ENCODE assay signal across 35 cellular contexts in the genomic region with DNA sequence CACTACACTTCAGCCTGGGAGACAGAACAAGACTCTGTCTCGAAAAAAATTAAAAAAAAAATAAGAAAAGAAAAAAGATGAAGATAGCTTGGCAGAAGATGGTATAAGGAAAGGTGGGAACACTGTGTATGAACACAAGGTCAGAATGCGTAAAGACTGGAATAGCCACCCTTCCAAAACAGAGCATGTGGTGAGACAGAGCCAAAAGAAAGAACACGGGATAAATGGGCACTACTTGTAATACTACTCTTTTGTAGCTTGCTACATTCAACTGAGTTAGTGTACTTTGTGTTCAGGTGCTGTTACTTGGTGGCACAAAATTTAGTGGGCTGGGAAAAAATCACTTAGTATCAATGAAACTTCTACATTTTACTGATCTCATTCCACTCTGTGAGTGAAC.
"Had no signal": no experiment of that assay in that cellular context is flagged by ENCODE, and none has a peak within 500 bp of the region (broad histone marks: within the 10 kb centered on the region; RNA-seq: fewer than 3 reads in every experiment).

No MANE protein-coding gene starts in this region.

- H3K36me3 ChIP-seq: MG63 had no signal

- H3K9ac ChIP-seq: KMS-11 had no signal

- H3K9me3 ChIP-seq: MG63 had no signal

- H3K27ac ChIP-seq: KMS-11 had no signal

- H3K27me3 ChIP-seq: MG63 had no signal

- DNase-seq: Karpas-422, Kasumi-1, KBM-7, KG1, MG63, MM.1S, MV-4-11, NCI-H1048, NCI-H1092, NCI-H1092 treated with DMSO at 0.1 percent for 48 hours, NCI-H1105, NCI-H1105 treated with DMSO at 0.1 percent for 48 hours, NCI-H1417, NCI-H1417 treated with DMSO at 0.1 percent for 48 hours, NCI-H1436, NCI-H1436 treated with DMSO at 0.1 percent for 48 hours, NCI-H146, NCI-H1694, NCI-H1694 treated with DMSO at 0.1 percent for 48 hours, NCI-H187, NCI-H187 treated with DMSO at 0.1 percent for 48 hours, NCI-H1930, NCI-H2029, NCI-H2029 treated with DMSO at 0.1 percent for 48 hours, NCI-H2081, NCI-H2081 treated with DMSO at 0.1 percent for 48 hours, NCI-H2107, NCI-H2171, NCI-H2171 treated with DMSO at 0.1 percent for 48 hours, NCI-H2227 treated with DMSO at 0.1 percent for 48 hours, NCI-H226, NCI-H345, NCI-H446, NCI-H446 treated with DMSO at 0.1 percent for 48 hours had no signal

- H3K4me2 ChIP-seq: KMS-11 had no signal

- H3K4me3 ChIP-seq: MG63 had no signal
